Comparison of ENCODE assay signal across 8 cellular contexts in genomic region chr19:3184847-3185481, GRCh38. TPM values are rescaled to one million over a fixed set of nuclear protein-coding genes. Genes with fewer than 3 reads are reported as not detected.
DNase-seq lines count a peak whose midpoint lies in the region; ATAC-seq and TF ChIP-seq lines count a peak whose summit lies in the region.

No MANE protein-coding gene starts in this region.

- H3K4me3 ChIP-seq in DOHH2 (ENCODE audit: low read length): peak overlapping the region; percentile 74
- H3K4me3 ChIP-seq in duodenal mucosa (ENCODE audit: low read depth in 1 of 2, low read length in 2 of 2): peak overlapping the region; percentile 81
- H3K4me3 ChIP-seq in mesodermal cell (ENCODE audit: extremely low read depth, insufficient read depth, low read length, poor library complexity, severe bottlenecking): peak overlapping the region; percentile 91

- H3K36me3 Mint-ChIP-seq in activated B cell treated with CpG ODN at 0.5 μM for 24 hours (ENCODE audit: low read depth): peaks cover 35% of the 10 kb centered on the region
- peaks cover 25% of the 10 kb centered on the region for H3K36me3 Mint-ChIP-seq in stimulated activated naive CD8-positive, alpha-beta T cell treated with anti-CD3 and anti-CD28 coated beads, Interleukin-15, Interleukin-2, amounts not matched to agents 100 ng/mL and 50 ng/mL, for 24 hours (ENCODE audit: low read depth)

- H3K27me3 Mint-ChIP-seq in activated B cell treated with CpG ODN at 0.5 μM for 24 hours: no peaks in the 10 kb centered on the region
- no peaks in the 10 kb centered on the region for H3K27me3 Mint-ChIP-seq in stimulated activated naive CD8-positive, alpha-beta T cell treated with anti-CD3 and anti-CD28 coated beads, Interleukin-15, Interleukin-2, amounts not matched to agents 100 ng/mL and 50 ng/mL, for 24 hours

- H3K4me1 ChIP-seq in DOHH2 (ENCODE audit: control insufficient read depth, low read length): peaks cover 46% of the 10 kb centered on the region
- H3K4me1 ChIP-seq in duodenal mucosa (ENCODE audit: control insufficient read depth in 1 of 2, insufficient read depth in 2 of 2, low read length in 2 of 2): peaks cover 29 to 43% of the 10 kb centered on the region in 2 donors
- H3K4me1 ChIP-seq in mesodermal cell (ENCODE audit: control insufficient read depth, insufficient read depth, low read length, poor library complexity, severe bottlenecking): peaks cover 13% of the 10 kb centered on the region

- peaks cover 24% of the 10 kb centered on the region; the same call in 1 of the 2 replicates for H4K20me1 ChIP-seq in DOHH2 (ENCODE audit: control insufficient read depth, insufficient read depth, low read depth, low read length)

- DNase-seq in NCI-H146 treated with DMSO at 0.1 percent for 48 hours (lab: John Stamatoyannopoulos, UW; ENCODE audit: unreplicated experiment) (peak; percentile 72), activated B cell treated with CpG ODN at 0.5 μM for 24 hours (no peak), HT-29 (ENCODE audit: low spot score) (no peak)

- no peak for TF ChIP-seq CTCF in DOHH2 (IDR thresholded peaks at IDR 0.05; ENCODE audit: low read depth, low read length, poor library complexity, severe bottlenecking)
- no peak for TF ChIP-seq CTCF in activated B cell treated with CpG ODN at 0.5 μM for 24 hours (IDR thresholded peaks at IDR 0.05)

- ATAC-seq in HG02571 (IDR thresholded peaks at IDR 0.05; ENCODE audit: unreplicated experiment): peak; percentile 9
- ATAC-seq in activated B cell treated with CpG ODN at 0.5 μM for 24 hours (ENCODE audit: low read depth): peak; percentile 23

- POLR2A ChIA-PET in activated B cell treated with CpG ODN at 0.5 μM for 24 hours (lab: Charles Lee): interaction anchor here (0.9 to 3.5 kb wide), 2 partner anchors 53 to 234 kb away, joined by 4 to 25 read pairs; no protein-coding TSS in a partner anchor

- H3K4me2 ChIP-seq in DOHH2 (ENCODE audit: low read length): peak overlapping the region; percentile 62

- H3K9me3 ChIP-seq in DOHH2 (ENCODE audit: control insufficient read depth, insufficient read depth, low read length) (no peaks in the 10 kb centered on the region), duodenal mucosa (ENCODE audit: control insufficient read depth in 1 of 2, low read length in 2 of 2) (no peaks in the 10 kb centered on the region), mesodermal cell (ENCODE audit: control insufficient read depth, low read length) (no peaks in the 10 kb centered on the region)

- H3K27ac Mint-ChIP-seq in activated B cell treated with CpG ODN at 0.5 μM for 24 hours: peak overlapping the region; percentile 95
- H3K27ac Mint-ChIP-seq in stimulated activated naive CD8-positive, alpha-beta T cell treated with anti-CD3 and anti-CD28 coated beads, Interleukin-15, Interleukin-2, amounts not matched to agents 100 ng/mL and 50 ng/mL, for 24 hours: peak overlapping the region; percentile 98

- peak overlapping the region; percentile 65 for H3K27ac ChIP-seq in DOHH2 (ENCODE audit: low read depth, low read length)
- peak overlapping the region; percentile 79 for H3K27ac ChIP-seq in duodenal mucosa (ENCODE audit: low read depth, low read length)
- no peak overlapping the region for H3K27ac ChIP-seq in mesodermal cell (ENCODE audit: low read depth, low read length, severe bottlenecking)

- peak overlapping the region; percentile 93 for H3K4me3 Mint-ChIP-seq in activated B cell treated with CpG ODN at 0.5 μM for 24 hours
- H3K4me3 Mint-ChIP-seq in stimulated activated naive CD8-positive, alpha-beta T cell treated with anti-CD3 and anti-CD28 coated beads, Interleukin-15, Interleukin-2, amounts not matched to agents 100 ng/mL and 50 ng/mL, for 24 hours: peak overlapping the region; percentile 92

- peaks cover 35% of the 10 kb centered on the region for H3K36me3 ChIP-seq in DOHH2 (ENCODE audit: control insufficient read depth, low read length)
- peaks cover 0 to 3% of the 10 kb centered on the region in 2 donors for H3K36me3 ChIP-seq in duodenal mucosa (ENCODE audit: control insufficient read depth in 1 of 2, insufficient read depth in 2 of 2, low read length in 2 of 2)
- H3K36me3 ChIP-seq in mesodermal cell (ENCODE audit: control insufficient read depth, insufficient read depth, low read length): peaks cover 20% of the 10 kb centered on the region

- no peaks in the 10 kb centered on the region for H3K9me3 Mint-ChIP-seq in activated B cell treated with CpG ODN at 0.5 μM for 24 hours
- no peaks in the 10 kb centered on the region for H3K9me3 Mint-ChIP-seq in stimulated activated naive CD8-positive, alpha-beta T cell treated with anti-CD3 and anti-CD28 coated beads, Interleukin-15, Interleukin-2, amounts not matched to agents 100 ng/mL and 50 ng/mL, for 24 hours

- CTCF ChIA-PET in activated B cell treated with CpG ODN at 0.5 μM for 24 hours (lab: Charles Lee): interaction anchor here (1.1 kb wide), 1 partner anchor 26 kb away, joined by 3 read pairs; no protein-coding TSS in a partner anchor

- no peaks in the 10 kb centered on the region for H3K27me3 ChIP-seq in DOHH2 (ENCODE audit: control insufficient read depth, low read length)
- no peaks in the 10 kb centered on the region for H3K27me3 ChIP-seq in duodenal mucosa (ENCODE audit: control insufficient read depth in 1 of 2, insufficient read depth in 2 of 2, low read length in 2 of 2)

- H3F3A ChIP-seq in DOHH2 (ENCODE audit: control insufficient read depth, insufficient read depth): peaks cover 6% of the 10 kb centered on the region

- intact Hi-C loops in activated B cell treated with CpG ODN at 0.5 μM for 24 hours (cut with micrococcal nuclease): loop anchor here (1.0 to 10.0 kb wide), 6 partner anchors 52 to 1100 kb away; partner anchors contain the start of genes FZR1 and HMG20B

- 19 to 36% methylated on average over 8 to 11 of the region's 14 CpGs for WGBS in mesodermal cell (ENCODE audit: insufficient coverage in 2 of 2), 2 experiments

- peak overlapping the region; percentile 60 to 94 for H3K9ac ChIP-seq in duodenal mucosa (ENCODE audit: low read depth in 1 of 2, low read length in 2 of 2)

- peaks cover 80% of the 10 kb centered on the region for H3K4me1 Mint-ChIP-seq in activated B cell treated with CpG ODN at 0.5 μM for 24 hours
- H3K4me1 Mint-ChIP-seq in stimulated activated naive CD8-positive, alpha-beta T cell treated with anti-CD3 and anti-CD28 coated beads, Interleukin-15, Interleukin-2, amounts not matched to agents 100 ng/mL and 50 ng/mL, for 24 hours (ENCODE audit: low read depth): peaks cover 69% of the 10 kb centered on the region

- no peaks in the 10 kb centered on the region for H3K9me2 ChIP-seq in DOHH2 (replicated peaks; ENCODE audit: control insufficient read depth, low read length)

- H3K79me2 ChIP-seq in DOHH2 (ENCODE audit: control insufficient read depth, low read length): peaks cover 60% of the 10 kb centered on the region

RNA-seq across cellular contexts. Expression of gene NCLN, which starts 0.8 kb away (rescaled TPM):
- 61.1 and 64.8 TPM in 2 replicates for total RNA-seq in activated B cell treated with CpG ODN at 0.5 μM for 24 hours
- 47.9 TPM for polyA plus RNA-seq in mesodermal cell (2013, experiment 1 of 2)
- polyA plus RNA-seq in mesodermal cell (2013, experiment 2 of 2): 36.7 TPM
- 95.3 and 104 TPM in 2 replicates for total RNA-seq in HT-29 (2014; rRNA removed; shearing (Covaris generic))

RNA-seq across cellular contexts. Expression of gene S1PR4, which starts 6.4 kb away (rescaled TPM):
- total RNA-seq in activated B cell treated with CpG ODN at 0.5 μM for 24 hours: 27.3 and 29.7 TPM in 2 replicates
- polyA plus RNA-seq in mesodermal cell (2013, experiment 1 of 2): not detected
- not detected for polyA plus RNA-seq in mesodermal cell (2013, experiment 2 of 2)
- not detected in 2 replicates for total RNA-seq in HT-29 (2014; rRNA removed; shearing (Covaris generic))

RNA-seq across cellular contexts. Expression of gene CELF5, which starts 39.5 kb away (rescaled TPM):
- total RNA-seq in activated B cell treated with CpG ODN at 0.5 μM for 24 hours: not detected in 2 replicates
- 1.3 TPM for polyA plus RNA-seq in mesodermal cell (2013, experiment 1 of 2)
- 1.0 TPM for polyA plus RNA-seq in mesodermal cell (2013, experiment 2 of 2)
- total RNA-seq in HT-29 (2014; rRNA removed; shearing (Covaris generic)): 0.10 and 0.53 TPM in 2 replicates

RNA-seq across cellular contexts. Expression of gene GNA15, which starts 49.1 kb away (rescaled TPM):
- 0.80 and 1.3 TPM in 2 replicates for total RNA-seq in activated B cell treated with CpG ODN at 0.5 μM for 24 hours
- polyA plus RNA-seq in mesodermal cell (2013, experiment 1 of 2): not detected
- not detected for polyA plus RNA-seq in mesodermal cell (2013, experiment 2 of 2)
- 15.9 and 20.0 TPM in 2 replicates for total RNA-seq in HT-29 (2014; rRNA removed; shearing (Covaris generic))

Comparison
In these comparisons a context has a peak if more than half of its experiments do, and no peak if none do; other contexts are left out.
1. RNA of gene S1PR4, which starts 6.4 kb away (total RNA-seq): 27.3 to 29.7 TPM in activated B cell treated with CpG ODN at 0.5 μM for 24 hours; not detected in HT-29; every median in the first group is over 10 times any median in the second.
2. Peak in every context shown above with its lines, with median percentiles within 50 percentile points of each other: H3K4me3 ChIP-seq.